Comparison of ENCODE assay signal across 12 cellular contexts in genomic region chr6:30816791-30817739, GRCh38.
DNase-seq lines count a peak whose midpoint lies in the region; ATAC-seq and TF ChIP-seq lines count a peak whose summit lies in the region.
"Had no signal": no experiment of that assay in that cellular context is flagged by ENCODE, and none has a peak within 500 bp of the region (broad histone marks: within the 10 kb centered on the region; RNA-seq: fewer than 3 reads in every experiment).

No MANE protein-coding gene starts in this region.

- peaks cover 58% of the 10 kb centered on the region for H3K36me3 Mint-ChIP-seq in activated T-helper 17 cell treated with anti-CD3 and anti-CD28 coated beads, Interleukin-2, amount 50 U/mL, for 72 hours (ENCODE audit: low read depth)
- H3K36me3 Mint-ChIP-seq in endodermal cell (ENCODE audit: low read depth): no peaks in the 10 kb centered on the region

- TF ChIP-seq POLR2A in HCT116 (IDR thresholded peaks at IDR 0.05; ENCODE audit: borderline replicate concordance, extremely low read depth, insufficient read depth, insufficient read length): no peak

- H3K9me3 ChIP-seq in HCT116 (ENCODE audit: control insufficient read depth in 1 of 2, insufficient read depth in 1 of 2, low read depth in 1 of 2, low read length in 2 of 2) (no peaks in the 10 kb centered on the region), smooth muscle cell (replicated peaks; ENCODE audit: low read depth) (no peaks in the 10 kb centered on the region), endodermal cell (ENCODE audit: control insufficient read depth, low read length) (no peaks in the 10 kb centered on the region)
- H3K9me3 ChIP-seq: transverse colon had no signal

- H3K27ac Mint-ChIP-seq in activated T-helper 17 cell treated with anti-CD3 and anti-CD28 coated beads, Interleukin-2, amount 50 U/mL, for 72 hours: peak overlapping the region; percentile 95
- H3K27ac Mint-ChIP-seq in endodermal cell: no peak overlapping the region

- RAD21 ChIA-PET in HCT116 (lab: Charles Lee; ENCODE audit: low non-redundant PET in 1 of 2, low total read pairs in 2 of 2, uncharacterized antibody in 2 of 2, unreplicated experiment in 2 of 2): no interaction called here

- peaks cover 10% of the 10 kb centered on the region for H3K9me3 Mint-ChIP-seq in activated T-helper 17 cell treated with anti-CD3 and anti-CD28 coated beads, Interleukin-2, amount 50 U/mL, for 72 hours
- peaks cover 12% of the 10 kb centered on the region for H3K9me3 Mint-ChIP-seq in endodermal cell

- H3K4me3 ChIP-seq in HCT116 (replicated peaks in 1 of 2; ENCODE audit: low read depth in 1 of 2, low read length in 2 of 2) (no peak overlapping the region), smooth muscle cell (no peak overlapping the region), dorsolateral prefrontal cortex (no peak overlapping the region), endodermal cell (ENCODE audit: low read length) (no peak overlapping the region), H7 (ENCODE audit: insufficient read depth, low read depth, low read length) (no peak overlapping the region)
- H3K4me3 ChIP-seq: transverse colon had no signal

- H3K36me3 ChIP-seq in HCT116 (ENCODE audit: control insufficient read depth in 1 of 2, insufficient read depth in 2 of 2, low read length in 2 of 2) (no peaks in the 10 kb centered on the region), smooth muscle cell (ENCODE audit: low read depth) (no peaks in the 10 kb centered on the region), endodermal cell (ENCODE audit: control insufficient read depth, insufficient read depth, low read length) (no peaks in the 10 kb centered on the region), H7 (replicated peaks; ENCODE audit: control insufficient read depth, insufficient read depth, low read length) (no peaks in the 10 kb centered on the region)
- H3K36me3 ChIP-seq: transverse colon had no signal

- no peak overlapping the region for H3K4me2 ChIP-seq in HCT116 (ENCODE audit: low read length)
- no peak overlapping the region for H3K4me2 ChIP-seq in smooth muscle cell

- TF ChIP-seq RAD21 in HCT116 (IDR thresholded peaks at IDR 0.05; ENCODE audit: low read depth): no peak

- peak overlapping the region; percentile 8 for H3K9ac ChIP-seq in HCT116 (ENCODE audit: low read length)
- H3K9ac ChIP-seq in smooth muscle cell (ENCODE audit: low read depth): no peak overlapping the region
- H3K9ac ChIP-seq in endodermal cell (ENCODE audit: extremely low read depth, low read length, poor library complexity, severe bottlenecking): no peak overlapping the region

- peaks cover 72 to 88% of the 10 kb centered on the region in 2 experiments for H3K4me1 ChIP-seq in HCT116 (ENCODE audit: control insufficient read depth in 1 of 2, insufficient read depth in 2 of 2, low read length in 2 of 2)
- peaks cover 11% of the 10 kb centered on the region for H3K4me1 ChIP-seq in smooth muscle cell (ENCODE audit: low read depth)
- peaks cover 4% of the 10 kb centered on the region for H3K4me1 ChIP-seq in endodermal cell (ENCODE audit: control insufficient read depth, insufficient read depth, low read length)

- H4K20me1 ChIP-seq in HCT116 (ENCODE audit: insufficient read depth) (no peaks in the 10 kb centered on the region), smooth muscle cell (ENCODE audit: low read depth) (no peaks in the 10 kb centered on the region)

- POLR2A ChIA-PET in HCT116 (lab: Charles Lee): interaction anchor here (2.5 to 3.5 kb wide), 3 partner anchors 13 to 73 kb away, joined by 9 to 94 read pairs (median 9); partner anchors contain the start of gene IER3

- H3K9me2 ChIP-seq in HCT116 (ENCODE audit: insufficient read depth): no peaks in the 10 kb centered on the region

- TF ChIP-seq CTCF in HCT116 (IDR thresholded peaks at IDR 0.05 in 2 of 3, conservative IDR thresholded peaks at IDR 0.05 in 1 of 3; ENCODE audit: borderline replicate concordance in 1 of 3, insufficient read depth in 1 of 3, low read depth in 2 of 3, low read length in 2 of 3) (no peak), smooth muscle cell (IDR thresholded peaks at IDR 0.05; ENCODE audit: borderline replicate concordance, insufficient read depth, poor library complexity, severe bottlenecking) (no peak), dorsolateral prefrontal cortex (IDR thresholded peaks at IDR 0.05 in 54 of 56, conservative IDR thresholded peaks at IDR 0.05 in 2 of 56; ENCODE audit: low read depth in 1 of 56, partially characterized antibody in 56 of 56) (no peak), endodermal cell (conservative IDR thresholded peaks at IDR 0.05) (no peak)

- ATAC-seq in HCT116: no peak
- ATAC-seq in activated T-helper 17 cell treated with anti-CD3 and anti-CD28 coated beads, Interleukin-2, amount 50 U/mL, for 72 hours (replicated peaks): peak; percentile 63
- ATAC-seq: SK-N-SH treated with all-trans-retinoic acid at 6 μM for 48 hours had no signal

- DNase-seq in activated CD8-positive, alpha-beta memory T cell treated with anti-CD3 and anti-CD28 coated beads for 24 hours: peak; percentile 74
- no peak for DNase-seq in activated CD8-positive, alpha-beta memory T cell treated with anti-CD3 and anti-CD28 coated beads, Interleukin-2, amount 50 U/mL, for 4 hours
- no peak for DNase-seq in HCT116 (ENCODE audit: low read depth, low spot score)
- DNase-seq in smooth muscle cell (lab: John Stamatoyannopoulos, UW; ENCODE audit: unreplicated experiment): no peak
- no peak for DNase-seq in dorsolateral prefrontal cortex
- no peak for DNase-seq in endodermal cell
- DNase-seq in H7: no peak
- DNase-seq: hippocampal formation, NCI-H69, transverse colon had no signal

- H3K79me2 ChIP-seq in HCT116 (ENCODE audit: insufficient read depth, low read length) (no peaks in the 10 kb centered on the region), smooth muscle cell (ENCODE audit: low read depth) (no peaks in the 10 kb centered on the region)

- WGBS in smooth muscle cell (ENCODE audit: low lambda C conversion rate): over 99% methylated on average over 9 of the region's 9 CpGs
- 89 to 94% methylated on average over 5 to 9 of the region's 9 CpGs for WGBS in endodermal cell (ENCODE audit: insufficient coverage in 1 of 2, insufficient read length in 1 of 2), 2 experiments

- CTCF ChIA-PET in HCT116 (lab: Charles Lee): no interaction called here

- H3F3A ChIP-seq in smooth muscle cell (ENCODE audit: low read depth): peaks cover 31% of the 10 kb centered on the region

- peak overlapping the region; percentile 79 for H3K4me3 Mint-ChIP-seq in activated T-helper 17 cell treated with anti-CD3 and anti-CD28 coated beads, Interleukin-2, amount 50 U/mL, for 72 hours
- no peak overlapping the region for H3K4me3 Mint-ChIP-seq in endodermal cell

- H2AFZ ChIP-seq in HCT116 (ENCODE audit: low read depth, low read length, poor library complexity, severe bottlenecking): no peak overlapping the region
- no peak overlapping the region for H2AFZ ChIP-seq in smooth muscle cell (ENCODE audit: low read depth)

- H3K4me1 Mint-ChIP-seq in activated T-helper 17 cell treated with anti-CD3 and anti-CD28 coated beads, Interleukin-2, amount 50 U/mL, for 72 hours: peaks cover 63% of the 10 kb centered on the region
- peaks cover 18% of the 10 kb centered on the region for H3K4me1 Mint-ChIP-seq in endodermal cell

- H3K27me3 Mint-ChIP-seq in activated T-helper 17 cell treated with anti-CD3 and anti-CD28 coated beads, Interleukin-2, amount 50 U/mL, for 72 hours: no peaks in the 10 kb centered on the region
- H3K27me3 Mint-ChIP-seq in endodermal cell (ENCODE audit: insufficient read depth): no peaks in the 10 kb centered on the region

- H3K27me3 ChIP-seq in HCT116 (ENCODE audit: insufficient read depth, low read length) (no peaks in the 10 kb centered on the region), smooth muscle cell (ENCODE audit: low read depth) (no peaks in the 10 kb centered on the region), dorsolateral prefrontal cortex (no peaks in the 10 kb centered on the region), endodermal cell (ENCODE audit: control insufficient read depth, insufficient read depth, low read length, poor library complexity, severe bottlenecking) (no peaks in the 10 kb centered on the region), H7 (ENCODE audit: control insufficient read depth, insufficient read depth, low read length) (no peaks in the 10 kb centered on the region)
- H3K27me3 ChIP-seq: transverse colon had no signal

- peak overlapping the region; percentile 97 for H3K27ac ChIP-seq in HCT116 (ENCODE audit: low read depth, low read length)
- peak overlapping the region; percentile 92 for H3K27ac ChIP-seq in smooth muscle cell (ENCODE audit: low read depth)
- no peak overlapping the region for H3K27ac ChIP-seq in dorsolateral prefrontal cortex
- H3K27ac ChIP-seq in endodermal cell (ENCODE audit: low read depth, low read length): no peak overlapping the region

- intact Hi-C loops in HCT116 (cut with micrococcal nuclease): loop anchor here (10.0 kb wide), 1 partner anchor 202 kb away; the partner anchor contains the start of genes MRPS18B and PPP1R10
- intact Hi-C loops in dorsolateral prefrontal cortex (cut with DNase I): no loop called here

- BruUV-seq in HCT116 (replicated peaks; lab: Mats Ljungman, UMichigan): no TSS peak

TF ChIP-seq in HCT116, 20 proteins besides CTCF, POLR2A, EP300 and RAD21 (continues in another document):
- TF ChIP-seq POLR2AphosphoS5 (IDR thresholded peaks at IDR 0.05; ENCODE audit: low read depth, low read length) (no peak), SRF (IDR thresholded peaks at IDR 0.05; ENCODE audit: low read depth) (no peak), TCF7L2 (IDR thresholded peaks at IDR 0.05; ENCODE audit: borderline replicate concordance, extremely low read depth, insufficient read depth, insufficient read length) (no peak), SP1 (IDR thresholded peaks at IDR 0.05; ENCODE audit: low read depth) (no peak), ZBTB33 (IDR thresholded peaks at IDR 0.05; ENCODE audit: extremely low read depth, insufficient replicate concordance, low read length) (no peak)

Comparison
In these comparisons a context has a peak if more than half of its experiments do, and no peak if none do; other contexts are left out.
1. H3K27ac ChIP-seq: peak in HCT116 (single experiment) and smooth muscle cell (single experiment); none in dorsolateral prefrontal cortex (0 of 59) and endodermal cell (single experiment).